29 cellular contexts compared by ENCODE assay signal in the genomic region with DNA sequence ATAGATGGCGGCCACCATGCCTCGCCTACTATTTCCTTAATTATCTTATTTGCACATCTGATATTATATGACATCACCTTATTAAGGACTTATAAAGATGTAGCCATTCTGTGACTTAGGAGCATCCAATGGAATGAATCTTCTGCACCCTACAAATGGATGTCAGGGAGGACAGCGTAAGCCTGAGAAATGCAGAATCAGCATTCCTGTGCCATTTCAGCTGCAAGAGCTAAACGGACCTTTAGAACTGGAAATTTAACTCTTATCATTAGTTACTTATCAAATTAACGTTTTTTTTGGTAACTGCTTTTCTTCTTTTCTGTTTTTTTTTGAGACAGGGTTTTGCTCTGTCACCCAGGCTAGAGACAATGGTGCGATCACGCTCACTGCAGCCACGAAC.
"Had no signal": no experiment of that assay in that cellular context is flagged by ENCODE, and none has a peak within 500 bp of the region (broad histone marks: within the 10 kb centered on the region; RNA-seq: fewer than 3 reads in every experiment).

No MANE protein-coding gene starts in this region.

- H3K27ac ChIP-seq: ovary, parathyroid adenoma, psoas muscle, skin epidermis, spleen, suprapubic skin, testis, tibial artery, transverse colon, upper lobe of right lung, uterus had no signal

- ATAC-seq: naive thymus-derived CD8-positive, alpha-beta T cell; natural killer cell treated with Interleukin-12 subunit alpha and Interleukin-12 subunit beta and Interleukin-15 and Interleukin-18, amount 100 ng/mL, for 72 hours; psoas muscle; right cardiac atrium; sciatic nerve; stimulated activated memory B cell treated with anti-CD40 and anti-IgM and Interleukin-4, amounts not matched to agents 10 μg/mL and 1 μg/mL and 100 μg/mL, for 72 hours; stimulated activated naive CD8-positive, alpha-beta T cell treated with anti-CD3 and anti-CD28 coated beads, Interleukin-15, amount 100 ng/mL, for 72 hours; stimulated activated naive CD8-positive, alpha-beta T cell treated with anti-CD3 and anti-CD28 coated beads, Interleukin-15, Interleukin-2, amounts not matched to agents 100 U/mL and 50 U/mL, for 24 hours; upper lobe of right lung had no signal

- H3K27me3 ChIP-seq: ovary, spleen, suprapubic skin, testis, tibial artery, transverse colon, upper lobe of right lung, uterus had no signal

- H3K36me3 ChIP-seq: ovary, uterus had no signal

- H3K4me2 ChIP-seq: smooth muscle cell had no signal

- H2AFZ ChIP-seq: parathyroid adenoma had no signal

- H3K4me3 ChIP-seq: ovary, psoas muscle, skin epidermis, smooth muscle cell, spleen, suprapubic skin, testis, tibial artery, transverse colon, upper lobe of right lung, uterus had no signal

- DNase-seq: naive thymus-derived CD8-positive, alpha-beta T cell; nephron progenitor cell; occipital lobe; ovary; posterior cingulate gyrus; psoas muscle; right cardiac atrium; spleen; stimulated activated CD4-positive, alpha-beta T cell treated with anti-CD3 and anti-CD28 coated beads, Interleukin-12 subunit alpha, Interleukin-12 subunit beta, amount 100 ng/mL, for 4 hours; stimulated activated CD4-positive, alpha-beta T cell treated with anti-CD3 and anti-CD28 coated beads, Interleukin-1b, Interleukin-23, amount 100 ng/mL, for 48 hours; stimulated activated CD4-positive, alpha-beta T cell treated with anti-CD3 and anti-CD28 coated beads, Interleukin-4, amount 100 ng/mL, for 1 hour; stimulated activated CD4-positive, alpha-beta T cell treated with anti-CD3 and anti-CD28 coated beads, Interleukin-4, amount 100 ng/mL, for 4 hours; stimulated activated CD8-positive, alpha-beta memory T cell treated with anti-CD3 and anti-CD28 coated beads, Interleukin-4, amount 100 ng/mL, for 48 hours; stimulated activated naive CD4-positive, alpha-beta T cell; stimulated activated naive CD8-positive, alpha-beta T cell treated with anti-CD3 and anti-CD28 coated beads, Interleukin-15, amount 100 ng/mL, for 72 hours; stimulated activated naive CD8-positive, alpha-beta T cell treated with anti-CD3 and anti-CD28 coated beads, Interleukin-15, Interleukin-2, amounts not matched to agents 100 U/mL and 50 U/mL, for 24 hours; substantia nigra; testis; tibial artery; transverse colon; upper lobe of right lung; uterus had no signal

- H3K4me1 ChIP-seq: parathyroid adenoma, psoas muscle, spleen, suprapubic skin, testis, tibial artery, transverse colon, upper lobe of right lung, uterus had no signal

- H3K9me3 ChIP-seq: ovary, psoas muscle, spleen, suprapubic skin, testis, tibial artery, transverse colon, upper lobe of right lung, uterus had no signal

- H3K9ac ChIP-seq: parathyroid adenoma had no signal
